Comparison of ENCODE assay signal across 17 cellular contexts in the genomic region with DNA sequence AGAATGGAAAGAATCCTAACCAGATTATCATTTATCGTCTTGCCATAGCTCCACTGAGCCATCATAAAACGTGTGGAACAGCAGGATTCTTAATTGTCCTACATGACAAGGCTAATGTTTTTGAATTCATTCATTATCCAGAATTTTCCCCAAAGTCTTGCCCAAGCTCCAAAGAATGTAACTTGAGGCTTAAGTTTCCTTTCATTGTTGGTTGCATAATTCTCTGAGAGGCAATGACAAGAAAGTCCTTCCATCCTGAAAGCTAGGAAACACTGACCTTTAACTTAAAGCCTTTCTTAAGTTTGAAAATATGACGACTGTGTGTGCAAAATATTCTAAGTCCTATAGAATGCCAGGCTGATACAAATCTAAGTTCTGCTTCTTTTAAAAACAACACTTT.
"Had no signal": no experiment of that assay in that cellular context is flagged by ENCODE, and none has a peak within 500 bp of the region (broad histone marks: within the 10 kb centered on the region; RNA-seq: fewer than 3 reads in every experiment).

No MANE protein-coding gene starts in this region.

- H3K36me3 ChIP-seq: prostate gland, right lobe of liver, upper lobe of right lung had no signal

- H3K27me3 ChIP-seq: right lobe of liver, testis, upper lobe of right lung had no signal

- DNase-seq: activated CD4-positive, alpha-beta T cell treated with anti-CD3 and anti-CD28 coated beads, Interleukin-2, amount 50 U/mL, for 4 hours; activated naive CD4-positive, alpha-beta T cell treated with anti-CD3 and anti-CD28 coated beads, Interleukin-2, amount 50 U/mL, for 16 hours; activated T-cell treated with anti-CD3 and anti-CD28 coated beads, Interleukin-2, amount 50 U/mL, for 1 hour; amniotic stem cell; effector CD4-positive, alpha-beta T cell; left colon; mucosa of descending colon; occipital lobe; right lobe of liver; stimulated activated CD4-positive, alpha-beta T cell treated with anti-CD3 and anti-CD28 coated beads, Interleukin-12 subunit alpha, Interleukin-12 subunit beta, amount 100 ng/mL, for 4 hours; stimulated activated naive CD4-positive, alpha-beta T cell; upper lobe of right lung had no signal

- H3K4me3 ChIP-seq: mucosa of descending colon, prostate gland, right lobe of liver, testis, upper lobe of right lung had no signal

- H3K27ac ChIP-seq: prostate gland, right lobe of liver, testis, upper lobe of right lung had no signal

- H3K27ac Mint-ChIP-seq: natural killer cell treated with Interleukin-12 subunit alpha and Interleukin-12 subunit beta and Interleukin-15 and Interleukin-18, amount 100 ng/mL, for 72 hours had no signal

- H3K4me1 ChIP-seq: prostate gland, right lobe of liver, testis, upper lobe of right lung had no signal

- H3K4me3 Mint-ChIP-seq: natural killer cell treated with Interleukin-12 subunit alpha and Interleukin-12 subunit beta and Interleukin-15 and Interleukin-18, amount 100 ng/mL, for 72 hours had no signal

- H3K36me3 Mint-ChIP-seq: natural killer cell treated with Interleukin-12 subunit alpha and Interleukin-12 subunit beta and Interleukin-15 and Interleukin-18, amount 100 ng/mL, for 72 hours had no signal

- H3K27me3 Mint-ChIP-seq: natural killer cell treated with Interleukin-12 subunit alpha and Interleukin-12 subunit beta and Interleukin-15 and Interleukin-18, amount 100 ng/mL, for 72 hours had no signal

- FAIRE-seq: colon, endothelial cell of umbilical vein had no signal

- H3K9me3 ChIP-seq: mucosa of descending colon, prostate gland, right lobe of liver, testis, upper lobe of right lung had no signal
